8 cellular contexts compared by ENCODE assay signal in genomic region chr2:205660521-205661124, GRCh38. TPM values are rescaled to one million over a fixed set of nuclear protein-coding genes. Genes with fewer than 3 reads are reported as not detected.
DNase-seq lines count a peak whose midpoint lies in the region; ATAC-seq and TF ChIP-seq lines count a peak whose summit lies in the region.

No MANE protein-coding gene starts in this region.

- no peak overlapping the region for H3K4ac ChIP-seq in trophoblast cell (ENCODE audit: low read depth, low read length)

- no peak overlapping the region for H3K23ac ChIP-seq in trophoblast cell (ENCODE audit: low read length)

- H3K9ac ChIP-seq in Loucy (ENCODE audit: low read depth, low read length, poor library complexity, severe bottlenecking) = peak overlapping the region; percentile 26
- no peak overlapping the region for H3K9ac ChIP-seq in trophoblast cell (ENCODE audit: low read length)

- in situ Hi-C loops in ACHN (cut with HindIII; ENCODE audit: low pct_ligation_motif_present, low pct_unique_long_range_greater_than_20kb, low sequenced_read_pairs) = no loop called here

- no peak overlapping the region for H2AK5ac ChIP-seq in trophoblast cell (ENCODE audit: low read length)

- no peaks in the 10 kb centered on the region for H3K36me3 ChIP-seq in Loucy (ENCODE audit: insufficient read depth, low read length)
- no peaks in the 10 kb centered on the region for H3K36me3 ChIP-seq in trophoblast cell (ENCODE audit: control insufficient read depth in 1 of 2, insufficient read depth in 2 of 2, low read length in 2 of 2)
- H3K36me3 ChIP-seq in H7 (replicated peaks; ENCODE audit: control insufficient read depth, insufficient read depth, low read length) = no peaks in the 10 kb centered on the region

- no peak overlapping the region for H4K8ac ChIP-seq in trophoblast cell (ENCODE audit: low read depth, low read length)

- peak overlapping the region; percentile 69 for H3K4me2 ChIP-seq in Loucy (ENCODE audit: low read depth, low read length, poor library complexity, severe bottlenecking)
- H3K4me2 ChIP-seq in trophoblast cell (ENCODE audit: low read length) = no peak overlapping the region

- WGBS in trophoblast cell (ENCODE audit: extremely low coverage, insufficient coverage, insufficient read length) = no CpG with 5 or more reads among the region's 8 CpGs

- H3K27me3 ChIP-seq in Loucy (ENCODE audit: insufficient read depth, low read length, poor library complexity, severe bottlenecking) (no peaks in the 10 kb centered on the region), trophoblast cell (ENCODE audit: insufficient read depth, low read length) (no peaks in the 10 kb centered on the region), H7 (ENCODE audit: control insufficient read depth, insufficient read depth, low read length) (no peaks in the 10 kb centered on the region)

- no peak overlapping the region for H2BK5ac ChIP-seq in trophoblast cell (ENCODE audit: low read depth, low read length, poor library complexity)

- H3K4me3 ChIP-seq in Loucy (ENCODE audit: low read length, poor library complexity, severe bottlenecking) (peak overlapping the region; percentile 50), trophoblast cell (ENCODE audit: low read depth, low read length) (no peak overlapping the region), H7 (ENCODE audit: insufficient read depth, low read depth, low read length) (no peak overlapping the region)

- peak; percentile 25 for DNase-seq in ACHN
- peak; percentile 71 for DNase-seq in amniotic stem cell (lab: John Stamatoyannopoulos, UW)
- no peak for DNase-seq in trophoblast cell
- DNase-seq in activated CD4-positive, CD25-positive, alpha-beta regulatory T cell treated with anti-CD3 and anti-CD28 coated beads, Interleukin-2, amount 50 U/mL, for 72 hours = no peak
- no peak for DNase-seq in HUDEP-2 (lab: John Stamatoyannopoulos, UW; ENCODE audit: unreplicated experiment in 76 of 76)
- DNase-seq in H7 = no peak

- no peaks in the 10 kb centered on the region for H3K79me2 ChIP-seq in Loucy (ENCODE audit: insufficient read depth, low read length)
- no peaks in the 10 kb centered on the region for H3K79me2 ChIP-seq in trophoblast cell (ENCODE audit: control insufficient read depth, insufficient read depth, low read length, poor library complexity)

- H3K79me1 ChIP-seq in trophoblast cell (ENCODE audit: low read length) = peaks cover 6% of the 10 kb centered on the region

- peaks cover 38% of the 10 kb centered on the region for H3K4me1 ChIP-seq in Loucy (ENCODE audit: insufficient read depth, low read length, poor library complexity, severe bottlenecking)
- H3K4me1 ChIP-seq in trophoblast cell (ENCODE audit: control insufficient read depth in 1 of 2, insufficient read depth in 2 of 2, low read length in 2 of 2) = peaks cover 11 to 12% of the 10 kb centered on the region in 2 experiments

- no peak overlapping the region for H2BK120ac ChIP-seq in trophoblast cell (ENCODE audit: insufficient read depth, low read length, poor library complexity)

- H3K9me3 ChIP-seq in Loucy (ENCODE audit: insufficient read depth, low read depth, low read length) (no peaks in the 10 kb centered on the region), trophoblast cell (ENCODE audit: insufficient read depth, low read depth, low read length) (peaks cover 2% of the 10 kb centered on the region)

- no peak overlapping the region for H3K18ac ChIP-seq in trophoblast cell (ENCODE audit: low read length)

- 0 out of 2 replicates have a peak overlapping the region, but pooled peaks have one; percentile 3 for H2AFZ ChIP-seq in Loucy (ENCODE audit: low read length)
- no peak overlapping the region for H2AFZ ChIP-seq in trophoblast cell (ENCODE audit: insufficient read depth, low read length, poor library complexity)

- H4K12ac ChIP-seq in trophoblast cell (ENCODE audit: low read depth, low read length) = no peak overlapping the region

- no peak overlapping the region for H3K14ac ChIP-seq in trophoblast cell (ENCODE audit: low read length)

- H3K27ac ChIP-seq in trophoblast cell (ENCODE audit: low read depth, low read length) = no peak overlapping the region

- no peaks in the 10 kb centered on the region for H3K9me2 ChIP-seq in Loucy (replicated peaks; ENCODE audit: low read depth, low read length)

- H2BK12ac ChIP-seq in trophoblast cell (ENCODE audit: low read length) = peak overlapping the region; percentile 23

- ATAC-seq in GM19397 (IDR thresholded peaks at IDR 0.05; ENCODE audit: unreplicated experiment) = peak; percentile 62

- TF ChIP-seq CTCF in Loucy (conservative IDR thresholded peaks at IDR 0.05; ENCODE audit: low read length) = no peak

- H4K20me1 ChIP-seq in Loucy (ENCODE audit: insufficient read depth, low read length, poor library complexity, severe bottlenecking) = no peaks in the 10 kb centered on the region

- no peaks in the 10 kb centered on the region for H3F3A ChIP-seq in Loucy (ENCODE audit: low read depth)

- H4K91ac ChIP-seq in trophoblast cell (ENCODE audit: low read depth, low read length) = no peak overlapping the region

RNA-seq across cellular contexts. Expression of gene NRP2, which starts 21.7 kb away (rescaled TPM):
- polyA plus RNA-seq in trophoblast cell (2013) = 51.2 and 55.2 TPM in 2 replicates
- 89.1 and 92.4 TPM in 2 replicates for total RNA-seq in H7 (2014; rRNA removed; shearing (Covaris generic))

Comparison
In these comparisons a context has a peak if more than half of its experiments do, and no peak if none do; other contexts are left out.
1. DNase-seq: peak in ACHN (single experiment) and amniotic stem cell (single experiment); none in trophoblast cell (0 of 2), activated CD4-positive, CD25-positive, alpha-beta regulatory T cell treated with anti-CD3 and anti-CD28 coated beads, Interleukin-2, amount 50 U/mL, for 72 hours (single experiment), HUDEP-2 (0 of 76) and H7 (single experiment).